1 cellular context compared by ENCODE assay signal in the genomic region with DNA sequence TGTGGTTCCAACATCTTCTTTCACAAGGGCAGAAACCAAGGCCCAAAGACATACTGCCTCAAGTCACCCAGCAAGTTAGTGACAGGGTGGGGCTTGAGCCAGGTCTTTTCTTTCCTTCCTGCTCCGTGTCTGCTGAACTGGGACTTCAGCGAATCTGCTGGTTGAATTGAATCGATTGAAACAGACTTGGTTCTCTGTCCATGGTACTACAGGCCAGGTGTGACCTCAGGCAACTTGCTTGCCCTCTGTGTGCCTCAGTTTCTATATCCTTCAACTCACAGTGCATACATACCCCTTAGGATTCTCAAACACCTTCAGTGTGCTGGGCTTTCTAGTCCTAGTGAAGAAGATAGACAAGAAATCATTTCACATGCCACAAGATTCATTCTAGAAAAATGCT.
TF ChIP-seq lines count a peak whose summit lies in the region.

No MANE protein-coding gene starts in this region.

TF ChIP-seq in IMR-90, 13 proteins besides CTCF, POLR2A, EP300 and RAD21:
- TF ChIP-seq, protein P1, sequence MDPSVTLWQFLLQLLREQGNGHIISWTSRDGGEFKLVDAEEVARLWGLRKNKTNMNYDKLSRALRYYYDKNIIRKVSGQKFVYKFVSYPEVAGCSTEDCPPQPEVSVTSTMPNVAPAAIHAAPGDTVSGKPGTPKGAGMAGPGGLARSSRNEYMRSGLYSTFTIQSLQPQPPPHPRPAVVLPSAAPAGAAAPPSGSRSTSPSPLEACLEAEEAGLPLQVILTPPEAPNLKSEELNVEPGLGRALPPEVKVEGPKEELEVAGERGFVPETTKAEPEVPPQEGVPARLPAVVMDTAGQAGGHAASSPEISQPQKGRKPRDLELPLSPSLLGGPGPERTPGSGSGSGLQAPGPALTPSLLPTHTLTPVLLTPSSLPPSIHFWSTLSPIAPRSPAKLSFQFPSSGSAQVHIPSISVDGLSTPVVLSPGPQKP (IDR thresholded peaks at IDR 0.05; ENCODE audit: borderline replicate concordance, low read depth, low read length), result no peak
